1 cellular context compared by ENCODE assay signal in genomic region chrX:102659790-102660757, GRCh38.
TF ChIP-seq lines count a peak whose summit lies in the region.

No MANE protein-coding gene starts in this region.

TF ChIP-seq in K562, 482 proteins besides CTCF, POLR2A, EP300 and RAD21 (continued from another document and continues in another):
- TF ChIP-seq, protein P1, sequence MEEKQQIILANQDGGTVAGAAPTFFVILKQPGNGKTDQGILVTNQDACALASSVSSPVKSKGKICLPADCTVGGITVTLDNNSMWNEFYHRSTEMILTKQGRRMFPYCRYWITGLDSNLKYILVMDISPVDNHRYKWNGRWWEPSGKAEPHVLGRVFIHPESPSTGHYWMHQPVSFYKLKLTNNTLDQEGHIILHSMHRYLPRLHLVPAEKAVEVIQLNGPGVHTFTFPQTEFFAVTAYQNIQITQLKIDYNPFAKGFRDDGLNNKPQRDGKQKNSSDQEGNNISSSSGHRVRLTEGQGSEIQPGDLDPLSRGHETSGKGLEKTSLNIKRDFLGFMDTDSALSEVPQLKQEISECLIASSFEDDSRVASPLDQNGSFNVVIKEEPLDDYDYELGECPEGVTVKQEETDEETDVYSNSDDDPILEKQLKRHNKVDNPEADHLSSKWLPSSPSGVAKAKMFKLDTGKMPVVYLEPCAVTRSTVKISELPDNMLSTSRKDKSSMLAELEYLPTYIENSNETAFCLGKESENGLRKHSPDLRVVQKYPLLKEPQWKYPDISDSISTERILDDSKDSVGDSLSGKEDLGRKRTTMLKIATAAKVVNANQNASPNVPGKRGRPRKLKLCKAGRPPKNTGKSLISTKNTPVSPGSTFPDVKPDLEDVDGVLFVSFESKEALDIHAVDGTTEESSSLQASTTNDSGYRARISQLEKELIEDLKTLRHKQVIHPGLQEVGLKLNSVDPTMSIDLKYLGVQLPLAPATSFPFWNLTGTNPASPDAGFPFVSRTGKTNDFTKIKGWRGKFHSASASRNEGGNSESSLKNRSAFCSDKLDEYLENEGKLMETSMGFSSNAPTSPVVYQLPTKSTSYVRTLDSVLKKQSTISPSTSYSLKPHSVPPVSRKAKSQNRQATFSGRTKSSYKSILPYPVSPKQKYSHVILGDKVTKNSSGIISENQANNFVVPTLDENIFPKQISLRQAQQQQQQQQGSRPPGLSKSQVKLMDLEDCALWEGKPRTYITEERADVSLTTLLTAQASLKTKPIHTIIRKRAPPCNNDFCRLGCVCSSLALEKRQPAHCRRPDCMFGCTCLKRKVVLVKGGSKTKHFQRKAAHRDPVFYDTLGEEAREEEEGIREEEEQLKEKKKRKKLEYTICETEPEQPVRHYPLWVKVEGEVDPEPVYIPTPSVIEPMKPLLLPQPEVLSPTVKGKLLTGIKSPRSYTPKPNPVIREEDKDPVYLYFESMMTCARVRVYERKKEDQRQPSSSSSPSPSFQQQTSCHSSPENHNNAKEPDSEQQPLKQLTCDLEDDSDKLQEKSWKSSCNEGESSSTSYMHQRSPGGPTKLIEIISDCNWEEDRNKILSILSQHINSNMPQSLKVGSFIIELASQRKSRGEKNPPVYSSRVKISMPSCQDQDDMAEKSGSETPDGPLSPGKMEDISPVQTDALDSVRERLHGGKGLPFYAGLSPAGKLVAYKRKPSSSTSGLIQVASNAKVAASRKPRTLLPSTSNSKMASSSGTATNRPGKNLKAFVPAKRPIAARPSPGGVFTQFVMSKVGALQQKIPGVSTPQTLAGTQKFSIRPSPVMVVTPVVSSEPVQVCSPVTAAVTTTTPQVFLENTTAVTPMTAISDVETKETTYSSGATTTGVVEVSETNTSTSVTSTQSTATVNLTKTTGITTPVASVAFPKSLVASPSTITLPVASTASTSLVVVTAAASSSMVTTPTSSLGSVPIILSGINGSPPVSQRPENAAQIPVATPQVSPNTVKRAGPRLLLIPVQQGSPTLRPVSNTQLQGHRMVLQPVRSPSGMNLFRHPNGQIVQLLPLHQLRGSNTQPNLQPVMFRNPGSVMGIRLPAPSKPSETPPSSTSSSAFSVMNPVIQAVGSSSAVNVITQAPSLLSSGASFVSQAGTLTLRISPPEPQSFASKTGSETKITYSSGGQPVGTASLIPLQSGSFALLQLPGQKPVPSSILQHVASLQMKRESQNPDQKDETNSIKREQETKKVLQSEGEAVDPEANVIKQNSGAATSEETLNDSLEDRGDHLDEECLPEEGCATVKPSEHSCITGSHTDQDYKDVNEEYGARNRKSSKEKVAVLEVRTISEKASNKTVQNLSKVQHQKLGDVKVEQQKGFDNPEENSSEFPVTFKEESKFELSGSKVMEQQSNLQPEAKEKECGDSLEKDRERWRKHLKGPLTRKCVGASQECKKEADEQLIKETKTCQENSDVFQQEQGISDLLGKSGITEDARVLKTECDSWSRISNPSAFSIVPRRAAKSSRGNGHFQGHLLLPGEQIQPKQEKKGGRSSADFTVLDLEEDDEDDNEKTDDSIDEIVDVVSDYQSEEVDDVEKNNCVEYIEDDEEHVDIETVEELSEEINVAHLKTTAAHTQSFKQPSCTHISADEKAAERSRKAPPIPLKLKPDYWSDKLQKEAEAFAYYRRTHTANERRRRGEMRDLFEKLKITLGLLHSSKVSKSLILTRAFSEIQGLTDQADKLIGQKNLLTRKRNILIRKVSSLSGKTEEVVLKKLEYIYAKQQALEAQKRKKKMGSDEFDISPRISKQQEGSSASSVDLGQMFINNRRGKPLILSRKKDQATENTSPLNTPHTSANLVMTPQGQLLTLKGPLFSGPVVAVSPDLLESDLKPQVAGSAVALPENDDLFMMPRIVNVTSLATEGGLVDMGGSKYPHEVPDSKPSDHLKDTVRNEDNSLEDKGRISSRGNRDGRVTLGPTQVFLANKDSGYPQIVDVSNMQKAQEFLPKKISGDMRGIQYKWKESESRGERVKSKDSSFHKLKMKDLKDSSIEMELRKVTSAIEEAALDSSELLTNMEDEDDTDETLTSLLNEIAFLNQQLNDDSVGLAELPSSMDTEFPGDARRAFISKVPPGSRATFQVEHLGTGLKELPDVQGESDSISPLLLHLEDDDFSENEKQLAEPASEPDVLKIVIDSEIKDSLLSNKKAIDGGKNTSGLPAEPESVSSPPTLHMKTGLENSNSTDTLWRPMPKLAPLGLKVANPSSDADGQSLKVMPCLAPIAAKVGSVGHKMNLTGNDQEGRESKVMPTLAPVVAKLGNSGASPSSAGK (IDR thresholded peaks at IDR 0.05) = peak; percentile 80
- TF ChIP-seq HOMEZ (CRISPR knock-in tag; IDR thresholded peaks at IDR 0.05) = no peak
- no peak for TF ChIP-seq MYNN (IDR thresholded peaks at IDR 0.05)
- TF ChIP-seq MYNN (CRISPR knock-in tag; IDR thresholded peaks at IDR 0.05) = no peak
- TF ChIP-seq JUND (IDR thresholded peaks at IDR 0.05; ENCODE audit: borderline replicate concordance, low read depth, low read length) = peak; percentile 16; the same call in 1 of the 2 replicates
- TF ChIP-seq JUND (tag; IDR thresholded peaks at IDR 0.05; ENCODE audit: borderline replicate concordance, low read depth, low read length) = no peak
- peak; percentile 92 for TF ChIP-seq CBFA2T2 (conservative IDR thresholded peaks at IDR 0.05)
- TF ChIP-seq HCFC1 (IDR thresholded peaks at IDR 0.05; ENCODE audit: low read depth, low read length) = peak; percentile 17; the same call in 1 of the 2 replicates
- TF ChIP-seq ZSCAN29 (IDR thresholded peaks at IDR 0.05) = no peak
- TF ChIP-seq TEAD4 (IDR thresholded peaks at IDR 0.05; ENCODE audit: low read length) = no peak
- no peak for TF ChIP-seq TEAD4 (CRISPR knock-in tag; IDR thresholded peaks at IDR 0.05; ENCODE audit: borderline replicate concordance)
- TF ChIP-seq BRCA1 (IDR thresholded peaks at IDR 0.05) = no peak
- TF ChIP-seq BRCA1 (CRISPR knock-in tag; IDR thresholded peaks at IDR 0.05) = no peak
- no peak for TF ChIP-seq NCOA4 (IDR thresholded peaks at IDR 0.05; ENCODE audit: partially characterized antibody)
- no peak for TF ChIP-seq NUFIP1 (IDR thresholded peaks at IDR 0.05; ENCODE audit: partially characterized antibody)
- no peak for TF ChIP-seq ZNF134 (CRISPR knock-in tag; conservative IDR thresholded peaks at IDR 0.05)
- TF ChIP-seq GTF2E2 (tag; IDR thresholded peaks at IDR 0.05) = no peak
- TF ChIP-seq DDX20 (tag; IDR thresholded peaks at IDR 0.05; ENCODE audit: low read depth) = no peak
- TF ChIP-seq CC2D1A (IDR thresholded peaks at IDR 0.05) = no peak
- TF ChIP-seq, protein P2, sequence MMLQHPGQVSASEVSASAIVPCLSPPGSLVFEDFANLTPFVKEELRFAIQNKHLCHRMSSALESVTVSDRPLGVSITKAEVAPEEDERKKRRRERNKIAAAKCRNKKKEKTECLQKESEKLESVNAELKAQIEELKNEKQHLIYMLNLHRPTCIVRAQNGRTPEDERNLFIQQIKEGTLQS (IDR thresholded peaks at IDR 0.05) = peak; percentile 24; the same call in 1 of the 2 replicates
- TF ChIP-seq, protein P2 (CRISPR knock-in tag; conservative IDR thresholded peaks at IDR 0.05) = no peak
- TF ChIP-seq ZKSCAN3 (CRISPR knock-in tag; IDR thresholded peaks at IDR 0.05) = no peak
- no peak for TF ChIP-seq MTA1 (IDR thresholded peaks at IDR 0.05; ENCODE audit: borderline replicate concordance)
- peak; percentile 86 for TF ChIP-seq L3MBTL2 (IDR thresholded peaks at IDR 0.05)
- no peak for TF ChIP-seq GABPB2 (CRISPR knock-in tag; conservative IDR thresholded peaks at IDR 0.05)
- no peak for TF ChIP-seq PURB (CRISPR knock-in tag; IDR thresholded peaks at IDR 0.05; ENCODE audit: low read depth)
- TF ChIP-seq CUX1 (CRISPR knock-in tag; IDR thresholded peaks at IDR 0.05) = no peak
- TF ChIP-seq HDAC1 (IDR thresholded peaks at IDR 0.05) = peak in 1 of 2 experiments; percentile 64; a peak in 2 of 4 replicates
- peak in 1 of 2 experiments; percentile 44 for TF ChIP-seq AFF1 (IDR thresholded peaks at IDR 0.05; ENCODE audit: low read depth in 1 of 2, partially characterized antibody in 2 of 2)
- TF ChIP-seq, protein P3, sequence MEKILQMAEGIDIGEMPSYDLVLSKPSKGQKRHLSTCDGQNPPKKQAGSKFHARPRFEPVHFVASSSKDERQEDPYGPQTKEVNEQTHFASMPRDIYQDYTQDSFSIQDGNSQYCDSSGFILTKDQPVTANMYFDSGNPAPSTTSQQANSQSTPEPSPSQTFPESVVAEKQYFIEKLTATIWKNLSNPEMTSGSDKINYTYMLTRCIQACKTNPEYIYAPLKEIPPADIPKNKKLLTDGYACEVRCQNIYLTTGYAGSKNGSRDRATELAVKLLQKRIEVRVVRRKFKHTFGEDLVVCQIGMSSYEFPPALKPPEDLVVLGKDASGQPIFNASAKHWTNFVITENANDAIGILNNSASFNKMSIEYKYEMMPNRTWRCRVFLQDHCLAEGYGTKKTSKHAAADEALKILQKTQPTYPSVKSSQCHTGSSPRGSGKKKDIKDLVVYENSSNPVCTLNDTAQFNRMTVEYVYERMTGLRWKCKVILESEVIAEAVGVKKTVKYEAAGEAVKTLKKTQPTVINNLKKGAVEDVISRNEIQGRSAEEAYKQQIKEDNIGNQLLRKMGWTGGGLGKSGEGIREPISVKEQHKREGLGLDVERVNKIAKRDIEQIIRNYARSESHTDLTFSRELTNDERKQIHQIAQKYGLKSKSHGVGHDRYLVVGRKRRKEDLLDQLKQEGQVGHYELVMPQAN (IDR thresholded peaks at IDR 0.05; ENCODE audit: borderline replicate concordance) = no peak; the same call in 1 of the 2 replicates
- TF ChIP-seq EWSR1 (IDR thresholded peaks at IDR 0.05; ENCODE audit: borderline replicate concordance, low read depth, partially characterized antibody) = no peak
